Comparison of ENCODE assay signal across 17 cellular contexts in genomic region chr17:74729368-74729767, GRCh38. TPM values are rescaled to one million over a fixed set of nuclear protein-coding genes. Genes with fewer than 3 reads are reported as not detected.
DNase-seq lines count a peak whose midpoint lies in the region; ATAC-seq and TF ChIP-seq lines count a peak whose summit lies in the region.
"Had no signal": no experiment of that assay in that cellular context is flagged by ENCODE, and none has a peak within 500 bp of the region (broad histone marks: within the 10 kb centered on the region; RNA-seq: fewer than 3 reads in every experiment).

No MANE protein-coding gene starts in this region.

- BruUV-seq in IMR-90 (replicated peaks; lab: Mats Ljungman, UMichigan): no TSS peak

- H3K18ac ChIP-seq in IMR-90 (ENCODE audit: low read depth, low read length): no peak overlapping the region

- peaks cover 3% of the 10 kb centered on the region; the same call in 1 of the 2 replicates for H3K27me3 ChIP-seq in IMR-90 (ENCODE audit: control insufficient read depth, insufficient read depth, low read length)
- H3K27me3 ChIP-seq in osteoblast (ENCODE audit: insufficient read depth, low read length): peaks cover 11% of the 10 kb centered on the region

- no peak overlapping the region for H3K23ac ChIP-seq in IMR-90 (ENCODE audit: low read depth, low read length)

- H3K9me3 ChIP-seq in IMR-90 (ENCODE audit: control insufficient read depth, insufficient read depth, low read length) (peaks cover 3% of the 10 kb centered on the region; the same call in 1 of the 2 replicates), osteoblast (ENCODE audit: low read depth, low read length) (no peaks in the 10 kb centered on the region)

- no peaks in the 10 kb centered on the region for H3K79me2 ChIP-seq in osteoblast (ENCODE audit: insufficient read depth, low read length)

- no peaks in the 10 kb centered on the region for H3K36me3 ChIP-seq in IMR-90 (ENCODE audit: control insufficient read depth, insufficient read depth, low read length)
- H3K36me3 ChIP-seq in osteoblast (ENCODE audit: insufficient read depth, low read length): no peaks in the 10 kb centered on the region

- peaks cover 0 to 3% (median 0%) of the 10 kb centered on the region in 3 donors for H3K27me3 Mint-ChIP-seq in CD14-positive monocyte (ENCODE audit: low read depth in 3 of 3)

- H3K4me1 Mint-ChIP-seq in CD14-positive monocyte: peaks cover 24% of the 10 kb centered on the region
- H3K4me1 Mint-ChIP-seq: GM23338 had no signal

- no peak overlapping the region for H2BK15ac ChIP-seq in IMR-90 (ENCODE audit: low read depth, low read length)

- no peaks in the 10 kb centered on the region for H3K9me1 ChIP-seq in IMR-90 (ENCODE audit: insufficient read depth, low read length)

- no peak overlapping the region for H4K91ac ChIP-seq in IMR-90 (ENCODE audit: insufficient read depth, low read depth, low read length)

- no peak overlapping the region for H3K14ac ChIP-seq in IMR-90 (replicated peaks; ENCODE audit: low read depth, low read length)

- in situ Hi-C loops in IMR-90 (cut with MboI; ENCODE audit: low sequenced_read_pairs): no loop called here

- H3K4me3 ChIP-seq in IMR-90 (ENCODE audit: insufficient read depth, low read depth, low read length) (no peak overlapping the region), osteoblast (ENCODE audit: insufficient read depth, low read length) (no peak overlapping the region)
- H3K4me3 ChIP-seq: GM12878, GM23338 had no signal

- H4K5ac ChIP-seq in IMR-90 (ENCODE audit: low read depth, low read length): no peak overlapping the region

- H2AK5ac ChIP-seq in IMR-90 (ENCODE audit: low read depth, low read length): no peak overlapping the region

- H3K79me1 ChIP-seq in IMR-90 (ENCODE audit: low read depth in 1 of 2, low read length in 2 of 2): no peaks in the 10 kb centered on the region

- H2BK5ac ChIP-seq in IMR-90 (ENCODE audit: low read depth, low read length, poor library complexity, severe bottlenecking): no peak overlapping the region

- CTCF ChIA-PET in IMR-90 (lab: Yijun Ruan, JAX): no interaction called here

- H3K9me3 Mint-ChIP-seq in CD14-positive monocyte: peaks cover 0 to 3% (median 0%) of the 10 kb centered on the region in 7 donors
- H3K9me3 Mint-ChIP-seq: CD8-positive, alpha-beta T cell; GM23338; IgD-negative memory B cell had no signal

- no peak overlapping the region for H3K27ac ChIP-seq in IMR-90 (ENCODE audit: insufficient read depth, low read length)
- no peak overlapping the region for H3K27ac ChIP-seq in osteoblast (ENCODE audit: low read depth, low read length)

- WGBS in IMR-90 (ENCODE audit: extremely low coverage in 2 of 2, insufficient read length in 1 of 2), 2 experiments: 100% methylated on average over 2 of the region's 5 CpGs; no CpG with 5 or more reads in 1 of the 2 experiments

- ATAC-seq in IMR-90 (ENCODE audit: low read depth) (no peak), GM19452 (IDR thresholded peaks at IDR 0.05; ENCODE audit: unreplicated experiment) (no peak), HG02973 (IDR thresholded peaks at IDR 0.05; ENCODE audit: unreplicated experiment) (no peak), HG03159 (IDR thresholded peaks at IDR 0.05; ENCODE audit: unreplicated experiment) (no peak)
- ATAC-seq: CD8-positive, alpha-beta T cell; GM12878; GM23338 had no signal

- no peak for TF ChIP-seq RAD21 in IMR-90 (IDR thresholded peaks at IDR 0.05; ENCODE audit: low read length)

- H4K8ac ChIP-seq in IMR-90 (ENCODE audit: low read depth in 2 of 2, low read length in 2 of 2): no peak overlapping the region

- no peak overlapping the region for H2BK20ac ChIP-seq in IMR-90 (ENCODE audit: low read depth, low read length)

- H3K27ac Mint-ChIP-seq in CD14-positive monocyte: peak overlapping the region in 1 of 7 donors; percentile 59
- H3K27ac Mint-ChIP-seq: CD8-positive, alpha-beta T cell; GM23338; IgD-negative memory B cell had no signal

- no peaks in the 10 kb centered on the region for H3K36me3 Mint-ChIP-seq in CD14-positive monocyte
- H3K36me3 Mint-ChIP-seq: CD8-positive, alpha-beta T cell; IgD-negative memory B cell had no signal

- TF ChIP-seq POLR2A in IMR-90 (IDR thresholded peaks at IDR 0.05; ENCODE audit: low read depth, low read length): no peak

- H3K4me1 ChIP-seq in IMR-90 (ENCODE audit: control insufficient read depth, insufficient read depth, low read length): no peaks in the 10 kb centered on the region
- no peaks in the 10 kb centered on the region for H3K4me1 ChIP-seq in osteoblast (ENCODE audit: insufficient read depth, low read length)

- dilution Hi-C loops in IMR-90 (cut with HindIII; ENCODE audit: low sequenced_read_pairs, unreplicated experiment): no loop called here

- intact Hi-C loops in IMR-90 (cut with micrococcal nuclease) (no loop called here), CD14-positive monocyte (cut with micrococcal nuclease) (no loop called here)

- H3K9ac ChIP-seq in IMR-90 (ENCODE audit: low read depth, low read length): no peak overlapping the region

- H4K20me1 ChIP-seq in IMR-90 (ENCODE audit: insufficient read depth, low read length): no peaks in the 10 kb centered on the region
- H4K20me1 ChIP-seq in osteoblast (ENCODE audit: insufficient read depth, low read length): no peaks in the 10 kb centered on the region

- no peak overlapping the region for H3K4me2 ChIP-seq in IMR-90 (ENCODE audit: low read depth, low read length)
- H3K4me2 ChIP-seq in osteoblast (ENCODE audit: insufficient read depth, low read length): no peak overlapping the region
- H3K4me2 ChIP-seq: GM23338 had no signal

- H2BK120ac ChIP-seq in IMR-90 (ENCODE audit: low read depth, low read length): no peak overlapping the region

- POLR2A ChIA-PET in IMR-90 (lab: Charles Lee; ENCODE audit: unreplicated experiment): no interaction called here

- H2AK9ac ChIP-seq in IMR-90 (replicated peaks; ENCODE audit: low read depth, low read length, poor library complexity): no peak overlapping the region

- H2AFZ ChIP-seq in IMR-90 (replicated peaks; ENCODE audit: low read length, poor library complexity) (peak overlapping the region; percentile 43), osteoblast (ENCODE audit: low read length) (no peak overlapping the region)
- H2AFZ ChIP-seq: GM23338 had no signal

- H3K56ac ChIP-seq in IMR-90 (ENCODE audit: extremely low read depth, insufficient read depth, low read length): no peak overlapping the region

- H3K4ac ChIP-seq in IMR-90 (ENCODE audit: low read depth, low read length): no peak overlapping the region

- DNase-seq in IMR-90 (no peak), cerebellum (ENCODE audit: low spot score) (peak; percentile 39), osteoblast (ENCODE audit: insufficient read length, low spot score, missing footprints) (peak; percentile 6), CD14-positive monocyte (ENCODE audit: low spot score) (no peak)
- DNase-seq: AML-193; Calu3; CD8-positive, alpha-beta T cell; DMS79 treated with DMSO at 0.1 percent for 48 hours; HCEC 1CT; KBM-7 had no signal

- H3K4me3 Mint-ChIP-seq in CD14-positive monocyte: no peak overlapping the region
- H3K4me3 Mint-ChIP-seq: CD8-positive, alpha-beta T cell; GM23338; IgD-negative memory B cell had no signal

- no peak for TF ChIP-seq CTCF in IMR-90 (conservative IDR thresholded peaks at IDR 0.05; ENCODE audit: low read depth, low read length)
- TF ChIP-seq CTCF in osteoblast (IDR thresholded peaks at IDR 0.05; ENCODE audit: extremely low read depth, low read depth, low read length): no peak
- TF ChIP-seq CTCF in CD14-positive monocyte (IDR thresholded peaks at IDR 0.05): no peak

TF ChIP-seq in IMR-90, 13 proteins besides CTCF, POLR2A, EP300 and RAD21:
- TF ChIP-seq BHLHE40 (IDR thresholded peaks at IDR 0.05; ENCODE audit: low read depth, low read length): no peak
- no peak for TF ChIP-seq RCOR1 (IDR thresholded peaks at IDR 0.05; ENCODE audit: insufficient replicate concordance, low read length)

RNA-seq across cellular contexts. Expression of gene RAB37, which starts 7.7 kb away (rescaled TPM):
- total RNA-seq in IMR-90 (2012; rRNA removed) (not detected in 2 replicates), cerebellum (0.82 TPM), osteoblast (under 0.01 and 0.36 TPM in 2 replicates)
- polyA plus RNA-seq in IMR-90 (2012; rRNA removed) (0.19 TPM in 1 of 2 replicates, not detected in the other), CD14-positive monocyte (10 to 100 TPM; 26.8 to 40.9 TPM)
- 0.09 and 0.10 TPM in 2 replicates for polyA plus RNA-seq in IMR-90 (2012; cell fraction: cytosol; rRNA removed)
- 0.12 and 0.16 TPM in 2 replicates for polyA plus RNA-seq in IMR-90 (2012; cell fraction: nucleus; rRNA removed; ENCODE audit: low replicate concordance)

RNA-seq across cellular contexts. Expression of gene CD300LF, which starts 16.6 kb away (rescaled TPM):
- total RNA-seq in IMR-90 (2012; rRNA removed): not detected in 2 replicates
- not detected in 2 replicates for polyA plus RNA-seq in IMR-90 (2012; rRNA removed)
- not detected in 2 replicates for polyA plus RNA-seq in IMR-90 (2012; cell fraction: cytosol; rRNA removed)
- polyA plus RNA-seq in IMR-90 (2012; cell fraction: nucleus; rRNA removed; ENCODE audit: low replicate concordance): not detected in 2 replicates
- 0.27 TPM for total RNA-seq in cerebellum
- not detected in 2 replicates for total RNA-seq in osteoblast
- polyA plus RNA-seq in CD14-positive monocyte: 100 to 1,000 TPM; 112 to 175 TPM
- total RNA-seq: Calu3; CD8-positive, alpha-beta T cell; GM12878; GM23338 had no signal
- polyA plus RNA-seq: BJ, GM23338, IgD-negative memory B cell had no signal

RNA-seq across cellular contexts. Expression of gene NHERF1, which starts 19.1 kb away (rescaled TPM):
- total RNA-seq in IMR-90 (2012; rRNA removed) (3.3 and 3.8 TPM in 2 replicates), cerebellum (10.3 TPM), osteoblast (15.9 and 22.1 TPM in 2 replicates)
- polyA plus RNA-seq in IMR-90 (2012; rRNA removed) (11.8 and 14.5 TPM in 2 replicates), CD14-positive monocyte (100 to 1,000 TPM; 131 to 149 TPM)
- polyA plus RNA-seq in IMR-90 (2012; cell fraction: cytosol; rRNA removed): 12.1 and 16.9 TPM in 2 replicates
- polyA plus RNA-seq in IMR-90 (2012; cell fraction: nucleus; rRNA removed; ENCODE audit: low replicate concordance): 8.0 and 9.1 TPM in 2 replicates

RNA-seq across cellular contexts. Expression of gene NAT9, which starts 46.8 kb away (rescaled TPM):
- total RNA-seq in IMR-90 (2012; rRNA removed): 25.8 and 48.9 TPM in 2 replicates
- polyA plus RNA-seq in IMR-90 (2012; rRNA removed): 60.7 and 62.0 TPM in 2 replicates
- 37.4 and 41.6 TPM in 2 replicates for polyA plus RNA-seq in IMR-90 (2012; cell fraction: cytosol; rRNA removed)
- 399 and 532 TPM in 2 replicates for polyA plus RNA-seq in IMR-90 (2012; cell fraction: nucleus; rRNA removed; ENCODE audit: low replicate concordance)
- total RNA-seq in cerebellum: 22.0 TPM
- total RNA-seq in osteoblast: 33.0 and 35.1 TPM in 2 replicates
- 1 to 10 TPM; 7.1 to 7.8 TPM for polyA plus RNA-seq in CD14-positive monocyte

Comparison
In these comparisons a context has a peak if more than half of its experiments do, and no peak if none do; other contexts are left out.
1. DNase-seq: peak in cerebellum (single experiment) and osteoblast (single experiment); none in IMR-90 (single experiment) and CD14-positive monocyte (single experiment).